Comparison of ENCODE assay signal across 19 cellular contexts in the genomic region with DNA sequence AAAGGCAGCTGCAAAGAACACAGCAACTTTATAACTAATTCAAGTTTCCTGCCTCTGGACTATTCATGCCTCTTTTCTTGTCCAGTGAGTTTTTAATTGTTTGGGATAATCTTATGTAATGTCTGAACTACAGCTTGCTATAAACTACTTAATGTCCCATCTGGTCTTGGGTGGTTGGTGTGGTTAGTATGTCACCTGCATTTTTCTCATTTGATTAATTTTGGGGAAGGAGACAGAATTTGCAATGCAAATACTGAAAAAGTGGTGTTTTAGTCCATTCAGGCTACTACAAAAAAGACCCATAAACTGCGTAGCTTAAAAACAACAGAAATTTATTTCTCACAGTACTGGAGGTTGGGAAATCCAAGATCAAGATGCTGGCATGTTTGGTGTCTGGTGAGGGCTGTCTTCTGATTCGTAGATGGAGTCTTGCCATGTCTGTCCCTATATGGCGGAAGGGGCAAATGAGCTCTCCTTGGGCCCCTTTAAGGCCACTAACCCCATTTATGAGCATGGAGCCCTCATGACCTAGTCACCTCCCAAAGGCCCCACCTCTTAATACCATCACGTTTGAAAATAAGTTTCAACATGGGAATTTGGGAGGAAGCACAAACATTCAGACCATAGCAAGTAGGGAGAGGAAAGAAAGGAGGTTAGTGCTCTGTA.
"Had no signal": no experiment of that assay in that cellular context is flagged by ENCODE, and none has a peak within 500 bp of the region (broad histone marks: within the 10 kb centered on the region; RNA-seq: fewer than 3 reads in every experiment).

No MANE protein-coding gene starts in this region.

- H3K4me1 ChIP-seq: upper lobe of right lung had no signal

- H3K4me1 Mint-ChIP-seq: natural killer cell, neural crest cell had no signal

- ATAC-seq: gastrocnemius medialis; left lobe of liver; mucosa of descending colon; natural killer cell; stimulated activated naive CD8-positive, alpha-beta T cell treated with anti-CD3 and anti-CD28 coated beads, Interleukin-15, Interleukin-2, amounts not matched to agents 100 U/mL and 50 U/mL, for 24 hours; upper lobe of right lung had no signal

- DNase-seq: effector memory CD4-positive, alpha-beta T cell; gastrocnemius medialis; glutamatergic neuron; islet precursor cell; mucosa of descending colon; natural killer cell; posterior cingulate gyrus; sigmoid colon; stimulated activated naive CD8-positive, alpha-beta T cell treated with anti-CD3 and anti-CD28 coated beads, Interleukin-15, Interleukin-2, amounts not matched to agents 100 U/mL and 50 U/mL, for 24 hours; testis; upper lobe of right lung had no signal

- FAIRE-seq: endometrium had no signal

- H3K27ac ChIP-seq: esophagus muscularis mucosa, gastrocnemius medialis, right atrium auricular region, sigmoid colon, skin epidermis, testis, tibial nerve, upper lobe of right lung, vagina had no signal

- H3K9me3 ChIP-seq: esophagus muscularis mucosa, gastrocnemius medialis, mucosa of descending colon, right atrium auricular region, sigmoid colon, testis, tibial nerve, upper lobe of right lung, vagina had no signal

- H3K9me3 Mint-ChIP-seq: natural killer cell, neural crest cell had no signal

- H3K4me3 Mint-ChIP-seq: natural killer cell, neural crest cell had no signal

- H3K4me3 ChIP-seq: esophagus muscularis mucosa, gastrocnemius medialis, mucosa of descending colon, right atrium auricular region, sigmoid colon, skin epidermis, testis, tibial nerve, upper lobe of right lung, vagina had no signal

- H3K27me3 ChIP-seq: esophagus muscularis mucosa, gastrocnemius medialis, right atrium auricular region, sigmoid colon, testis, tibial nerve, upper lobe of right lung, vagina had no signal
